In genomic region chr3:14769531-14770325, GRCh38 we compare ENCODE assay signal across 15 cellular contexts. TPM values are rescaled to one million over a fixed set of nuclear protein-coding genes. Genes with fewer than 3 reads are reported as not detected.
"Had no signal": no experiment of that assay in that cellular context is flagged by ENCODE, and none has a peak within 500 bp of the region (broad histone marks: within the 10 kb centered on the region; RNA-seq: fewer than 3 reads in every experiment).

No MANE protein-coding gene starts in this region.

- H3K36me3 Mint-ChIP-seq: activated naive CD4-positive, alpha-beta T cell treated with anti-CD3 and anti-CD28 coated beads, Interleukin-2, amount 50 U/mL, for 24 hours; natural killer cell treated with Interleukin-12 subunit alpha and Interleukin-12 subunit beta and Interleukin-15 and Interleukin-18, amount 100 ng/mL, for 72 hours; T-cell had no signal

- H3K27ac Mint-ChIP-seq: activated naive CD4-positive, alpha-beta T cell treated with anti-CD3 and anti-CD28 coated beads, Interleukin-2, amount 50 U/mL, for 24 hours; natural killer cell treated with Interleukin-12 subunit alpha and Interleukin-12 subunit beta and Interleukin-15 and Interleukin-18, amount 100 ng/mL, for 72 hours; T-cell had no signal

- DNase-seq: activated CD4-positive, alpha-beta T cell treated with anti-CD3 and anti-CD28 coated beads, Interleukin-2, amount 50 U/mL, for 48 hours; activated CD4-positive, CD25-positive, alpha-beta regulatory T cell treated with anti-CD3 and anti-CD28 coated beads, Interleukin-2, amount 50 U/mL, for 72 hours; mesendoderm; psoas muscle; stomach; T1000; uterus had no signal

- ATAC-seq: esophagus mucosa; natural killer cell treated with Interleukin-12 subunit alpha and Interleukin-12 subunit beta and Interleukin-15 and Interleukin-18, amount 100 ng/mL, for 72 hours; psoas muscle; sciatic nerve; T-cell had no signal

- H3K4me3 ChIP-seq: adrenal gland, hepatocyte, psoas muscle, stomach, thoracic aorta, uterus had no signal

- H3K4me3 Mint-ChIP-seq: activated naive CD4-positive, alpha-beta T cell treated with anti-CD3 and anti-CD28 coated beads, Interleukin-2, amount 50 U/mL, for 24 hours; natural killer cell treated with Interleukin-12 subunit alpha and Interleukin-12 subunit beta and Interleukin-15 and Interleukin-18, amount 100 ng/mL, for 72 hours; T-cell had no signal

- H3K27ac ChIP-seq: adrenal gland, hepatocyte, psoas muscle, stomach, thoracic aorta, uterus had no signal

- H3K4me1 Mint-ChIP-seq: activated naive CD4-positive, alpha-beta T cell treated with anti-CD3 and anti-CD28 coated beads, Interleukin-2, amount 50 U/mL, for 24 hours; T-cell had no signal

- H3K27me3 ChIP-seq: adrenal gland, hepatocyte, stomach, uterus had no signal

- H3K36me3 ChIP-seq: adrenal gland, stomach, thoracic aorta, uterus had no signal

- H3K9me3 ChIP-seq: adrenal gland, psoas muscle, stomach, thoracic aorta, uterus had no signal

- H3K9me3 Mint-ChIP-seq: activated naive CD4-positive, alpha-beta T cell treated with anti-CD3 and anti-CD28 coated beads, Interleukin-2, amount 50 U/mL, for 24 hours; natural killer cell treated with Interleukin-12 subunit alpha and Interleukin-12 subunit beta and Interleukin-15 and Interleukin-18, amount 100 ng/mL, for 72 hours; T-cell had no signal

- H3K4me1 ChIP-seq: adrenal gland, psoas muscle, stomach, uterus had no signal

- H3K27me3 Mint-ChIP-seq: activated naive CD4-positive, alpha-beta T cell treated with anti-CD3 and anti-CD28 coated beads, Interleukin-2, amount 50 U/mL, for 24 hours had no signal

RNA-seq across cellular contexts. Expression of gene FGD5, which starts 49.0 kb away (rescaled TPM):
- total RNA-seq: natural killer cell treated with Interleukin-12 subunit alpha and Interleukin-12 subunit beta and Interleukin-15 and Interleukin-18, amount 100 ng/mL, for 72 hours had no signal
